Comparison of ENCODE assay signal across 11 cellular contexts in genomic region chr4:98117363-98117762, GRCh38. TPM values are rescaled to one million over a fixed set of nuclear protein-coding genes. Genes with fewer than 3 reads are reported as not detected.
"Had no signal": no experiment of that assay in that cellular context is flagged by ENCODE, and none has a peak within 500 bp of the region (broad histone marks: within the 10 kb centered on the region; RNA-seq: fewer than 3 reads in every experiment).

No MANE protein-coding gene starts in this region.

- H3K4me1 ChIP-seq: HAP-1 had no signal

- H3K36me3 ChIP-seq: HAP-1 had no signal

- ATAC-seq: GM23338, HCT116 had no signal

- DNase-seq: GM23248, GOT3, H7, H9, HCEC 1CT, HFFc6 had no signal

- H3K9me3 ChIP-seq: HAP-1 had no signal

- H3K4me2 ChIP-seq: GM23338 had no signal

- H2AFZ ChIP-seq: GM23248, GM23338 had no signal

- H3K27ac ChIP-seq: GM23248 had no signal

- H3K4me3 ChIP-seq: GM23248, GM23338, HAP-1 had no signal

RNA-seq across cellular contexts. Expression of gene STPG2, which starts 25.9 kb away (rescaled TPM):
- total RNA-seq: H1, H4, HFFc6 had no signal
